In the genomic region with DNA sequence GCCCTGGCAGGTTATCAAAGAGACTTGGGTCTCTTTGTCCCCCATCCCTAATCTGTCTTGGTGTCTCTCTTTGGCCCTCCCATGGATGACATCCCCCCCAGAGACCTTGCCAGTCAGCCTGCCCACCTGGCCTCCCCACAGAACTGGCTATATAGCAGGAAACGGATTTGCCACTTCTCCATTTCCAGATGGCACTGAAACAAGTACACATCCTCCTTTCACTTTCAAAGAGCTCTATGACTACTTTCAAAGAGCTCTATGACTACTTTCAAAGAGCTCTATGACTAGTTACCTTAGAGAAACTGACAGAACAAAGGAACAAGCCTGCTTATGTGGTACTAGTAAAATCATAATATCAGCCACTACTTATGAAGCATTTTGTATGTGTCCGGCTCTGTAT, we compare ENCODE assay signal across 8 cellular contexts.
A peak's percentile ranks its signal among the peaks of the same experiment; 100 is the strongest.
DNase-seq lines count a peak whose midpoint lies in the region; ATAC-seq and TF ChIP-seq lines count a peak whose summit lies in the region.

No MANE protein-coding gene starts in this region.

- no peaks in the 10 kb centered on the region for H3K9me3 Mint-ChIP-seq in T-helper 2 cell treated with Interferon-gamma antibody and Interleukin-4, amounts not matched to agents 5 μg/mL and 100 μg/mL, for 36 hours

- no peak for TF ChIP-seq POLR2A in erythroblast (IDR thresholded peaks at IDR 0.05; ENCODE audit: low read length)

- peak overlapping the region; percentile 18 for H3K4me3 Mint-ChIP-seq in T-helper 2 cell treated with Interferon-gamma antibody and Interleukin-4, amounts not matched to agents 5 μg/mL and 100 μg/mL, for 36 hours

- ATAC-seq in GM19023 (IDR thresholded peaks at IDR 0.05; ENCODE audit: unreplicated experiment), result peak; percentile 90
- peak; percentile 88 for ATAC-seq in HG03066 (IDR thresholded peaks at IDR 0.05; ENCODE audit: low read depth, unreplicated experiment)
- ATAC-seq in SK-N-SH treated with all-trans-retinoic acid at 6 μM for 48 hours, result no peak

- H3K4me1 Mint-ChIP-seq in T-helper 2 cell treated with Interferon-gamma antibody and Interleukin-4, amounts not matched to agents 5 μg/mL and 100 μg/mL, for 36 hours (ENCODE audit: low read depth), result peaks cover 29% of the 10 kb centered on the region

- H3K27ac Mint-ChIP-seq in T-helper 2 cell treated with Interferon-gamma antibody and Interleukin-4, amounts not matched to agents 5 μg/mL and 100 μg/mL, for 36 hours, result peak overlapping the region; percentile 56

- DNase-seq in CD1c-positive myeloid dendritic cell (ENCODE audit: extremely low spot score) (peak; percentile 72), erythroblast (lab: John Stamatoyannopoulos, UW) (no peak), AG08396 (ENCODE audit: low spot score) (no peak), posterior cingulate gyrus (no peak)
- DNase-seq in T-helper 2 cell treated with Interferon-gamma antibody and Interleukin-4, amounts not matched to agents 5 μg/mL and 100 μg/mL, for 36 hours (ENCODE audit: low spot score), result no peak

- peaks cover 4% of the 10 kb centered on the region for H3K36me3 Mint-ChIP-seq in T-helper 2 cell treated with Interferon-gamma antibody and Interleukin-4, amounts not matched to agents 5 μg/mL and 100 μg/mL, for 36 hours (ENCODE audit: low read depth)

- H3K27me3 Mint-ChIP-seq in T-helper 2 cell treated with Interferon-gamma antibody and Interleukin-4, amounts not matched to agents 5 μg/mL and 100 μg/mL, for 36 hours (ENCODE audit: low read depth), result peaks cover under 1% of the 10 kb centered on the region

- intact Hi-C loops in posterior cingulate gyrus (cut with DNase I), result no loop called here

TF ChIP-seq in SK-N-SH treated with all-trans-retinoic acid at 6 μM for 48 hours, 23 proteins besides CTCF, POLR2A, EP300 and RAD21:
- TF ChIP-seq ZFP30 (CRISPR knock-in tag; IDR thresholded peaks at IDR 0.05) (no peak), TOX (CRISPR knock-in tag; IDR thresholded peaks at IDR 0.05; ENCODE audit: borderline replicate concordance) (no peak), RARB (CRISPR knock-in tag; IDR thresholded peaks at IDR 0.05) (no peak), ZNF565 (CRISPR knock-in tag; conservative IDR thresholded peaks at IDR 0.05; ENCODE audit: low read depth) (no peak), ZNF8 (CRISPR knock-in tag; IDR thresholded peaks at IDR 0.05) (no peak), ZFP3 (CRISPR knock-in tag; IDR thresholded peaks at IDR 0.05) (no peak), ARNTL (CRISPR knock-in tag; IDR thresholded peaks at IDR 0.05; ENCODE audit: borderline replicate concordance, low read depth) (no peak), CREB5 (CRISPR knock-in tag; IDR thresholded peaks at IDR 0.05; ENCODE audit: low read depth) (no peak), ZNF70 (CRISPR knock-in tag; IDR thresholded peaks at IDR 0.05) (no peak), TCF4 (CRISPR knock-in tag; IDR thresholded peaks at IDR 0.05; ENCODE audit: borderline replicate concordance) (no peak), SNAI2 (CRISPR knock-in tag; IDR thresholded peaks at IDR 0.05) (no peak), ISL1 (CRISPR knock-in tag; IDR thresholded peaks at IDR 0.05) (no peak), OSR1 (CRISPR knock-in tag; IDR thresholded peaks at IDR 0.05) (no peak), CSDC2 (CRISPR knock-in tag; IDR thresholded peaks at IDR 0.05) (no peak), ZC3H10 (CRISPR knock-in tag; IDR thresholded peaks at IDR 0.05) (no peak)
- TF ChIP-seq, protein P1, sequence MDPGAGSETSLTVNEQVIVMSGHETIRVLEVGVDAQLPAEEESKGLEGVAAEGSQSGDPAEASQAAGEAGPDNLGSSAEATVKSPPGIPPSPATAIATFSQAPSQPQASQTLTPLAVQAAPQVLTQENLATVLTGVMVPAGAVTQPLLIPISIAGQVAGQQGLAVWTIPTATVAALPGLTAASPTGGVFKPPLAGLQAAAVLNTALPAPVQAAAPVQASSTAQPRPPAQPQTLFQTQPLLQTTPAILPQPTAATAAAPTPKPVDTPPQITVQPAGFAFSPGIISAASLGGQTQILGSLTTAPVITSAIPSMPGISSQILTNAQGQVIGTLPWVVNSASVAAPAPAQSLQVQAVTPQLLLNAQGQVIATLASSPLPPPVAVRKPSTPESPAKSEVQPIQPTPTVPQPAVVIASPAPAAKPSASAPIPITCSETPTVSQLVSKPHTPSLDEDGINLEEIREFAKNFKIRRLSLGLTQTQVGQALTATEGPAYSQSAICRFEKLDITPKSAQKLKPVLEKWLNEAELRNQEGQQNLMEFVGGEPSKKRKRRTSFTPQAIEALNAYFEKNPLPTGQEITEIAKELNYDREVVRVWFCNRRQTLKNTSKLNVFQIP (CRISPR knock-in tag; IDR thresholded peaks at IDR 0.05; ENCODE audit: borderline replicate concordance, low read depth), result no peak
- TF ChIP-seq, protein P2, sequence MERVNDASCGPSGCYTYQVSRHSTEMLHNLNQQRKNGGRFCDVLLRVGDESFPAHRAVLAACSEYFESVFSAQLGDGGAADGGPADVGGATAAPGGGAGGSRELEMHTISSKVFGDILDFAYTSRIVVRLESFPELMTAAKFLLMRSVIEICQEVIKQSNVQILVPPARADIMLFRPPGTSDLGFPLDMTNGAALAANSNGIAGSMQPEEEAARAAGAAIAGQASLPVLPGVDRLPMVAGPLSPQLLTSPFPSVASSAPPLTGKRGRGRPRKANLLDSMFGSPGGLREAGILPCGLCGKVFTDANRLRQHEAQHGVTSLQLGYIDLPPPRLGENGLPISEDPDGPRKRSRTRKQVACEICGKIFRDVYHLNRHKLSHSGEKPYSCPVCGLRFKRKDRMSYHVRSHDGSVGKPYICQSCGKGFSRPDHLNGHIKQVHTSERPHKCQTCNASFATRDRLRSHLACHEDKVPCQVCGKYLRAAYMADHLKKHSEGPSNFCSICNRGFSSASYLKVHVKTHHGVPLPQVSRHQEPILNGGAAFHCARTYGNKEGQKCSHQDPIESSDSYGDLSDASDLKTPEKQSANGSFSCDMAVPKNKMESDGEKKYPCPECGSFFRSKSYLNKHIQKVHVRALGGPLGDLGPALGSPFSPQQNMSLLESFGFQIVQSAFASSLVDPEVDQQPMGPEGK (CRISPR knock-in tag; IDR thresholded peaks at IDR 0.05; ENCODE audit: borderline replicate concordance), result no peak
- TF ChIP-seq, protein P3, sequence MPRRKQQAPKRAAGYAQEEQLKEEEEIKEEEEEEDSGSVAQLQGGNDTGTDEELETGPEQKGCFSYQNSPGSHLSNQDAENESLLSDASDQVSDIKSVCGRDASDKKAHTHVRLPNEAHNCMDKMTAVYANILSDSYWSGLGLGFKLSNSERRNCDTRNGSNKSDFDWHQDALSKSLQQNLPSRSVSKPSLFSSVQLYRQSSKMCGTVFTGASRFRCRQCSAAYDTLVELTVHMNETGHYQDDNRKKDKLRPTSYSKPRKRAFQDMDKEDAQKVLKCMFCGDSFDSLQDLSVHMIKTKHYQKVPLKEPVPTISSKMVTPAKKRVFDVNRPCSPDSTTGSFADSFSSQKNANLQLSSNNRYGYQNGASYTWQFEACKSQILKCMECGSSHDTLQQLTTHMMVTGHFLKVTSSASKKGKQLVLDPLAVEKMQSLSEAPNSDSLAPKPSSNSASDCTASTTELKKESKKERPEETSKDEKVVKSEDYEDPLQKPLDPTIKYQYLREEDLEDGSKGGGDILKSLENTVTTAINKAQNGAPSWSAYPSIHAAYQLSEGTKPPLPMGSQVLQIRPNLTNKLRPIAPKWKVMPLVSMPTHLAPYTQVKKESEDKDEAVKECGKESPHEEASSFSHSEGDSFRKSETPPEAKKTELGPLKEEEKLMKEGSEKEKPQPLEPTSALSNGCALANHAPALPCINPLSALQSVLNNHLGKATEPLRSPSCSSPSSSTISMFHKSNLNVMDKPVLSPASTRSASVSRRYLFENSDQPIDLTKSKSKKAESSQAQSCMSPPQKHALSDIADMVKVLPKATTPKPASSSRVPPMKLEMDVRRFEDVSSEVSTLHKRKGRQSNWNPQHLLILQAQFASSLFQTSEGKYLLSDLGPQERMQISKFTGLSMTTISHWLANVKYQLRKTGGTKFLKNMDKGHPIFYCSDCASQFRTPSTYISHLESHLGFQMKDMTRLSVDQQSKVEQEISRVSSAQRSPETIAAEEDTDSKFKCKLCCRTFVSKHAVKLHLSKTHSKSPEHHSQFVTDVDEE (CRISPR knock-in tag; IDR thresholded peaks at IDR 0.05), result no peak
- TF ChIP-seq, protein P4, sequence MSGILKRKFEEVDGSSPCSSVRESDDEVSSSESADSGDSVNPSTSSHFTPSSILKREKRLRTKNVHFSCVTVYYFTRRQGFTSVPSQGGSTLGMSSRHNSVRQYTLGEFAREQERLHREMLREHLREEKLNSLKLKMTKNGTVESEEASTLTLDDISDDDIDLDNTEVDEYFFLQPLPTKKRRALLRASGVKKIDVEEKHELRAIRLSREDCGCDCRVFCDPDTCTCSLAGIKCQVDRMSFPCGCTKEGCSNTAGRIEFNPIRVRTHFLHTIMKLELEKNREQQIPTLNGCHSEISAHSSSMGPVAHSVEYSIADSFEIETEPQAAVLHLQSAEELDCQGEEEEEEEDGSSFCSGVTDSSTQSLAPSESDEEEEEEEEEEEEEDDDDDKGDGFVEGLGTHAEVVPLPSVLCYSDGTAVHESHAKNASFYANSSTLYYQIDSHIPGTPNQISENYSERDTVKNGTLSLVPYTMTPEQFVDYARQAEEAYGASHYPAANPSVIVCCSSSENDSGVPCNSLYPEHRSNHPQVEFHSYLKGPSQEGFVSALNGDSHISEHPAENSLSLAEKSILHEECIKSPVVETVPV (CRISPR knock-in tag; IDR thresholded peaks at IDR 0.05), result no peak
TF ChIP-seq in SK-N-SH treated with all-trans-retinoic acid at 6 μM for 48 hours: peak in this region for 0.
